ENCODE assay signal across 9 cellular contexts in genomic region chr1:7549693-7550161, GRCh38.
A peak's percentile ranks its signal among the peaks of the same experiment; 100 is the strongest.
DNase-seq lines count a peak whose midpoint lies in the region; ATAC-seq lines count a peak whose summit lies in the region.
"Had no signal": no experiment of that assay in that cellular context is flagged by ENCODE, and none has a peak within 500 bp of the region (broad histone marks: within the 10 kb centered on the region; RNA-seq: fewer than 3 reads in every experiment).

No MANE protein-coding gene starts in this region.

- CTCF ChIA-PET in T-cell (lab: Charles Lee), result no interaction called here

- no peaks in the 10 kb centered on the region for H3K9me3 Mint-ChIP-seq in T-cell

- DNase-seq in activated CD8-positive, alpha-beta memory T cell treated with anti-CD3 and anti-CD28 coated beads, Interleukin-2, amount 50 U/mL, for 48 hours, result peak; percentile 69
- no peak for DNase-seq in activated CD8-positive, alpha-beta memory T cell treated with anti-CD3 and anti-CD28 coated beads, Interleukin-2, amount 50 U/mL, for 4 hours
- DNase-seq in T-cell, result no peak
- DNase-seq in glomerular visceral epithelial cell (ENCODE audit: extremely low spot score), result peak; percentile 71
- DNase-seq in stimulated activated naive CD8-positive, alpha-beta T cell treated with anti-CD3 and anti-CD28 coated beads, Interleukin-15, Interleukin-2, amounts not matched to agents 100 U/mL and 50 U/mL, for 24 hours, result peak; percentile 37
- no peak for DNase-seq in DMS53 treated with DMSO at 0.1 percent for 48 hours (lab: John Stamatoyannopoulos, UW; ENCODE audit: unreplicated experiment)
- no peak for DNase-seq in DMS 273 treated with DMSO at 0.1 percent for 48 hours (lab: John Stamatoyannopoulos, UW)
- DNase-seq: BE2C had no signal

- ATAC-seq in T-cell (replicated peaks in 1 of 4) (peak in 1 of 4 experiments; percentile 23), GM21390 (IDR thresholded peaks at IDR 0.05; ENCODE audit: unreplicated experiment) (no peak)
- ATAC-seq in stimulated activated naive CD8-positive, alpha-beta T cell treated with anti-CD3 and anti-CD28 coated beads, Interleukin-15, Interleukin-2, amounts not matched to agents 100 U/mL and 50 U/mL, for 24 hours, result peak; percentile 75

- H3K36me3 Mint-ChIP-seq in T-cell, result no peaks in the 10 kb centered on the region

- POLR2A ChIA-PET in T-cell (lab: Charles Lee), result no interaction called here

- peaks cover 0 to 18% of the 10 kb centered on the region in 2 donors for H3K27me3 Mint-ChIP-seq in T-cell

- no peak overlapping the region for H3K4me3 Mint-ChIP-seq in T-cell

- peaks cover 7 to 8% (median 7%) of the 10 kb centered on the region in 3 donors for H3K4me1 Mint-ChIP-seq in T-cell

- peak overlapping the region; percentile 54 to 85 for H3K27ac Mint-ChIP-seq in T-cell

Comparison
In these comparisons a context has a peak if more than half of its experiments do, and no peak if none do; other contexts are left out.
1. DNase-seq: peak in activated CD8-positive, alpha-beta memory T cell treated with anti-CD3 and anti-CD28 coated beads, Interleukin-2, amount 50 U/mL, for 48 hours (single experiment), glomerular visceral epithelial cell (single experiment) and stimulated activated naive CD8-positive, alpha-beta T cell treated with anti-CD3 and anti-CD28 coated beads, Interleukin-15, Interleukin-2, amounts not matched to agents 100 U/mL and 50 U/mL, for 24 hours (single experiment); none in activated CD8-positive, alpha-beta memory T cell treated with anti-CD3 and anti-CD28 coated beads, Interleukin-2, amount 50 U/mL, for 4 hours (single experiment), T-cell (0 of 34), DMS53 treated with DMSO at 0.1 percent for 48 hours (single experiment) and DMS 273 treated with DMSO at 0.1 percent for 48 hours (single experiment).